ENCODE assay signal across 14 cellular contexts in the genomic region with DNA sequence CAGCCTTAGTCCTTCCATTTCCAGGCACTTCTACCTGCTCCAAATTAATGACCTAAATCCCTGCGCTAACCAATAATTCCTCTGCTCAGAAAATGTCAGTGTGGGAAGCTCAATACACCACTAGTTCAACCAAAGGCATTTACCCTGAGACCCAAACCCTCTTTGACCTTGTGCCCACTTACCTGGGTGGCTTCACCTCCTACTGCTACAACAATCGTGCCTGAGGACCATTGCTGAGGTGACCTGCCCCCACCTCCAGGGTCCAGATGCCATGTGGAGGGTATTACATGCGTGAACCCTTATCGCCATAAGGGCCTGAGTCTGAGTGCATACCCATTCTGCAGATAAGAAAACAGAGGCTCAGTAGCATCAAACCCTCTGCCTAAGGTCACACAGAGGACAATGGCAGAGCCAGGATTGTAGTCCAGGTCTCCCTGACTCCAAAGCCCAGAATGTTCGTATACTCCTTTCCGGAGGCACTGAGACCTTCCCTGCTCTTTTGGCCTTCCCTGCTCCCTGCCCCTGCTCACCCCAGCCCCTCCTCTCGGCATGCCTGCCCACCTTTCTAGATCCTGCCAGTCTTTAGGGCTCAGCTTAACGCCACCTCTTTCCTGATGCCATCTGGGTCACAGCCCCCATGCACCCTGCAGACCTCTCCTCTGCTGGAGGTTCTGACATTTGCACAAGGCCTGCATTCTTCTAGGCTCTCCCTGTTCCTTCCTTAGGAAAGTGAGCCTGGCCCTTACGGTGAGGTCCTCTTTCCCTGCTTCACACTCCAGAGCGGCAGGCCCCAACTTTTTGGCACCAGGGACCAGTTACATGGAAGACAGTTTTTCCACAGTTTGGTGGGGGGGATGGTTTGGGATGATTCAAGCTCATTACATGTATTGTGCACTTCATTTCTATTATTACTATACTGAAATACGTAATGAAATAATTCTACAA.
DNase-seq lines count a peak whose midpoint lies in the region; ATAC-seq and TF ChIP-seq lines count a peak whose summit lies in the region.
"Had no signal": no experiment of that assay in that cellular context is flagged by ENCODE, and none has a peak within 500 bp of the region (broad histone marks: within the 10 kb centered on the region; RNA-seq: fewer than 3 reads in every experiment).

No MANE protein-coding gene starts in this region.

- H3K4me1 Mint-ChIP-seq in HFFc6 (ENCODE audit: low read depth), result peaks cover 49% of the 10 kb centered on the region
- peaks cover 9% of the 10 kb centered on the region for H3K4me1 Mint-ChIP-seq in activated naive CD4-positive, alpha-beta T cell treated with anti-CD3 and anti-CD28 coated beads for 36 hours (ENCODE audit: low read depth)

- WGBS in esophagus muscularis mucosa, result 84% methylated on average over 11 of the region's 11 CpGs

- DNase-seq in AG20443 (ENCODE audit: low spot score) (peak; percentile 3), HFFc6 (no peak), esophagus muscularis mucosa (ENCODE audit: extremely low spot score) (peak; percentile 83), KBM-7 (no peak), GOT3 (lab: John Stamatoyannopoulos, UW) (no peak)
- no peak for DNase-seq in activated naive CD4-positive, alpha-beta T cell treated with anti-CD3 and anti-CD28 coated beads for 36 hours
- DNase-seq: activated naive CD8-positive, alpha-beta T cell treated with anti-CD3 and anti-CD28 coated beads for 36 hours; effector memory CD8-positive, alpha-beta T cell; NCI-H1694; NCI-H446 treated with DMSO at 0.1 percent for 48 hours; stimulated activated naive B cell treated with anti-CD40 and anti-IgM and Interleukin-4, amounts not matched to agents 10 μg/mL and 1 μg/mL and 100 μg/mL, for 72 hours had no signal

- no peak for ATAC-seq in HG03039 (IDR thresholded peaks at IDR 0.05; ENCODE audit: unreplicated experiment)

- no peaks in the 10 kb centered on the region for H3K9me3 Mint-ChIP-seq in HFFc6
- no peaks in the 10 kb centered on the region for H3K9me3 Mint-ChIP-seq in activated naive CD4-positive, alpha-beta T cell treated with anti-CD3 and anti-CD28 coated beads for 36 hours
- H3K9me3 Mint-ChIP-seq: activated naive CD8-positive, alpha-beta T cell treated with anti-CD3 and anti-CD28 coated beads for 36 hours; effector memory CD8-positive, alpha-beta T cell; stimulated activated naive B cell treated with anti-CD40 and anti-IgM and Interleukin-4, amounts not matched to agents 10 μg/mL and 1 μg/mL and 100 μg/mL, for 72 hours had no signal

- peak overlapping the region; percentile 42; the same call in 1 of the 2 replicates for H3K4me3 Mint-ChIP-seq in HFFc6
- H3K4me3 Mint-ChIP-seq in activated naive CD4-positive, alpha-beta T cell treated with anti-CD3 and anti-CD28 coated beads for 36 hours, result no peak overlapping the region
- H3K4me3 Mint-ChIP-seq: activated naive CD8-positive, alpha-beta T cell treated with anti-CD3 and anti-CD28 coated beads for 36 hours; effector memory CD8-positive, alpha-beta T cell; stimulated activated naive B cell treated with anti-CD40 and anti-IgM and Interleukin-4, amounts not matched to agents 10 μg/mL and 1 μg/mL and 100 μg/mL, for 72 hours had no signal

- H3K36me3 Mint-ChIP-seq in HFFc6 (ENCODE audit: low read depth), result no peaks in the 10 kb centered on the region
- H3K36me3 Mint-ChIP-seq in activated naive CD4-positive, alpha-beta T cell treated with anti-CD3 and anti-CD28 coated beads for 36 hours (ENCODE audit: low read depth), result no peaks in the 10 kb centered on the region
- H3K36me3 Mint-ChIP-seq: activated naive CD8-positive, alpha-beta T cell treated with anti-CD3 and anti-CD28 coated beads for 36 hours; stimulated activated naive B cell treated with anti-CD40 and anti-IgM and Interleukin-4, amounts not matched to agents 10 μg/mL and 1 μg/mL and 100 μg/mL, for 72 hours had no signal

- in situ Hi-C loops in KBM-7 (cut with MboI; ENCODE audit: low pct_unique_long_range_greater_than_20kb, low sequenced_read_pairs), result no loop called here

- H3K27me3 Mint-ChIP-seq in HFFc6 (ENCODE audit: insufficient read depth), result peaks cover 19% of the 10 kb centered on the region
- peaks cover 26% of the 10 kb centered on the region for H3K27me3 Mint-ChIP-seq in activated naive CD4-positive, alpha-beta T cell treated with anti-CD3 and anti-CD28 coated beads for 36 hours (ENCODE audit: low read depth)

- H3K4me3 ChIP-seq in esophagus muscularis mucosa (no peak overlapping the region), neutrophil (ENCODE audit: low read depth in 1 of 2, low read length in 1 of 2) (peak overlapping the region; percentile 49 to 58)
- H3K4me3 ChIP-seq: sigmoid colon had no signal

- H3K4me1 ChIP-seq in esophagus muscularis mucosa, result peaks cover 21 to 50% (median 41%) of the 10 kb centered on the region in 4 donors
- H3K4me1 ChIP-seq in neutrophil (ENCODE audit: control insufficient read depth in 1 of 2, insufficient read depth in 1 of 2, low read depth in 1 of 2, low read length in 1 of 2), result peaks cover 78% of the 10 kb centered on the region in 2 experiments

- H3K36me3 ChIP-seq in esophagus muscularis mucosa (no peaks in the 10 kb centered on the region), neutrophil (peaks cover 31% of the 10 kb centered on the region)
- H3K36me3 ChIP-seq: sigmoid colon had no signal

- no peaks in the 10 kb centered on the region for H3K9me3 ChIP-seq in esophagus muscularis mucosa
- H3K9me3 ChIP-seq in neutrophil, result no peaks in the 10 kb centered on the region
- H3K9me3 ChIP-seq: sigmoid colon had no signal

- TF ChIP-seq POLR2A in esophagus muscularis mucosa (IDR thresholded peaks at IDR 0.05; ENCODE audit: low read depth), result no peak

- H3K27ac ChIP-seq in esophagus muscularis mucosa (replicated peaks in 1 of 4) (peak overlapping the region; percentile 26 to 70 (median 47)), neutrophil (peak overlapping the region; percentile 95)

- intact Hi-C loops in esophagus muscularis mucosa (cut with DNase I), result no loop called here
- intact Hi-C loops in activated naive CD4-positive, alpha-beta T cell treated with anti-CD3 and anti-CD28 coated beads for 36 hours (cut with micrococcal nuclease), result loop anchor here (5.0 to 10.0 kb wide), 5 partner anchors 94 to 744 kb away; a partner anchor contains a TSS

- H3K27me3 ChIP-seq in esophagus muscularis mucosa, result no peaks in the 10 kb centered on the region
- H3K27me3 ChIP-seq in neutrophil, result peaks cover 11% of the 10 kb centered on the region

- peak overlapping the region; percentile 83; the same call in 1 of the 2 replicates for H3K27ac Mint-ChIP-seq in HFFc6
- no peak overlapping the region for H3K27ac Mint-ChIP-seq in activated naive CD4-positive, alpha-beta T cell treated with anti-CD3 and anti-CD28 coated beads for 36 hours
- H3K27ac Mint-ChIP-seq: activated naive CD8-positive, alpha-beta T cell treated with anti-CD3 and anti-CD28 coated beads for 36 hours had no signal

- CTCF ChIA-PET in activated naive CD4-positive, alpha-beta T cell treated with anti-CD3 and anti-CD28 coated beads for 36 hours (lab: Charles Lee), result no interaction called here

- TF ChIP-seq EP300 in esophagus muscularis mucosa (IDR thresholded peaks at IDR 0.05), result no peak

- TF ChIP-seq CTCF in HFFc6 (IDR thresholded peaks at IDR 0.05) (no peak), esophagus muscularis mucosa (IDR thresholded peaks at IDR 0.05) (no peak), neutrophil (IDR thresholded peaks at IDR 0.05) (no peak)

Comparison
In these comparisons a context has a peak if more than half of its experiments do, and no peak if none do; other contexts are left out.
1. DNase-seq: peak in AG20443 (single experiment) and esophagus muscularis mucosa (single experiment); none in HFFc6 (single experiment), activated naive CD4-positive, alpha-beta T cell treated with anti-CD3 and anti-CD28 coated beads for 36 hours (single experiment), KBM-7 (single experiment) and GOT3 (single experiment).
2. H3K4me3 ChIP-seq: peak in neutrophil (2 of 2); none in esophagus muscularis mucosa (0 of 4).